ENCODE assay signal across 8 cellular contexts in the genomic region with DNA sequence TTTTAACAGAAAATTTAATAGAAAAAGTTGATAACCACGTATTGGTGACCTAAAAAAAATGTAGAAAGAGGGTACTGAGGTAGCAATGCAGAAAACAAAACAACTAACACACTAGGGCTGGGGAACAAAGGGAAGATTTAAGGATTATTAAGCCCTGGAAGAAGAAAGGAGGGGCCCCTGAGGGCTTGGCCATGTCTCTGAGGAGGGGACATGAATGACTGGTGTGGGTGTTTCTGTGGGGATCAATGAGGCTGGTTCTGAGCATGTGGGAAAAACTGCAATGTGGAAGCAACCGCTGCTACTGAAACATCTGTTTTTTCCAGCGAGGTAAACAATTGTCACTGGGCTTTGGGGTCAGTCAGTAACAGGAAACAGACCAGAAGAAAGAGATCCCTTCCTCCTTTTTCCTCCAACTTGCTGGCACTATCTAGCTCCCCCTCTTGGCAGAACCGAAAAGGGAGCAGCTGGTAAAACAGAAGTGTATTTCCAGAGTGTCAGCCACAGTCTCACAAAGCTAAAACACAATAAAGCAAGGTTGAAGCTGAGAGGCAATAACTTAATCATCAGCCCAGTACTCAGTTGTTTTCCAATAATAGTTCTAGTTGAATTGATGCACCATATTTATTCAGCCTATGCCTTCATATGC. TPM values are rescaled to one million over a fixed set of nuclear protein-coding genes. Genes with fewer than 3 reads are reported as not detected.
DNase-seq lines count a peak whose midpoint lies in the region; TF ChIP-seq lines count a peak whose summit lies in the region.

No MANE protein-coding gene starts in this region.

- TF ChIP-seq POLR2A in esophagus squamous epithelium (IDR thresholded peaks at IDR 0.05), result no peak

- no peaks in the 10 kb centered on the region for H3K79me2 ChIP-seq in OCI-LY3 (ENCODE audit: low read length)

- H3K4me2 ChIP-seq in OCI-LY3 (ENCODE audit: low read length), result no peak overlapping the region

- CTCF ChIA-PET in A673 (lab: Charles Lee), result no interaction called here

- no peak for DNase-seq in A673 (ENCODE audit: low spot score)
- peak; percentile 4 for DNase-seq in fibroblast of pulmonary artery (ENCODE audit: low read depth)
- no peak for DNase-seq in NCI-H1105 (lab: John Stamatoyannopoulos, UW)
- DNase-seq in occipital lobe (lab: John Stamatoyannopoulos, UW), result no peak
- DNase-seq in esophagus squamous epithelium (lab: John Stamatoyannopoulos, UW), result no peak
- no peak for DNase-seq in posterior vena cava (ENCODE audit: low spot score)

- H3K9ac ChIP-seq in OCI-LY3 (ENCODE audit: low read length), result no peak overlapping the region

- no TSS peak for BruUV-seq in A673 (replicated peaks; lab: Mats Ljungman, UMichigan)

- intact Hi-C loops in A673 (cut with micrococcal nuclease; ENCODE audit: unreplicated experiment) (no loop called here), esophagus squamous epithelium (cut with DNase I) (no loop called here), posterior vena cava (cut with DNase I) (no loop called here)

- no peaks in the 10 kb centered on the region for H4K20me1 ChIP-seq in OCI-LY3 (ENCODE audit: insufficient read depth, low read length)

- H3K27me3 ChIP-seq in A673 (replicated peaks; ENCODE audit: insufficient read depth, low read depth, low read length, poor library complexity), result no peaks in the 10 kb centered on the region
- no peaks in the 10 kb centered on the region for H3K27me3 ChIP-seq in OCI-LY3 (ENCODE audit: low read depth, low read length)
- no peaks in the 10 kb centered on the region for H3K27me3 ChIP-seq in esophagus squamous epithelium

- H3K4me1 ChIP-seq in A673 (ENCODE audit: insufficient read depth, low read length, poor library complexity, severe bottlenecking) (no peaks in the 10 kb centered on the region), OCI-LY3 (ENCODE audit: low read length) (no peaks in the 10 kb centered on the region), esophagus squamous epithelium (peaks cover 0 to 23% (median 0%) of the 10 kb centered on the region in 3 donors)

- POLR2A ChIA-PET in A673 (lab: Charles Lee; ENCODE audit: low non-redundant PET), result no interaction called here

- no peak overlapping the region for H2AFZ ChIP-seq in OCI-LY3 (ENCODE audit: low read depth, low read length)

- H3K9me3 ChIP-seq in A673 (ENCODE audit: low read depth, low read length, poor library complexity, severe bottlenecking) (no peaks in the 10 kb centered on the region), OCI-LY3 (ENCODE audit: insufficient read depth, low read length) (no peaks in the 10 kb centered on the region), esophagus squamous epithelium (peaks cover 0 to 18% (median 12%) of the 10 kb centered on the region in 3 donors)

- 26 to 40% methylated on average over 4 of the region's 4 CpGs for WGBS in esophagus squamous epithelium, 2 donors

- no peak overlapping the region for H3K4me3 ChIP-seq in A673 (ENCODE audit: low read depth, low read length, poor library complexity, severe bottlenecking)
- H3K4me3 ChIP-seq in OCI-LY3 (ENCODE audit: low read length), result no peak overlapping the region
- no peak overlapping the region for H3K4me3 ChIP-seq in fibroblast of pulmonary artery (replicated peaks; ENCODE audit: low read depth, low read length)
- H3K4me3 ChIP-seq in esophagus squamous epithelium, result no peak overlapping the region

- H3K27ac ChIP-seq in A673 (ENCODE audit: low read depth, low read length, poor library complexity, severe bottlenecking) (no peak overlapping the region), OCI-LY3 (ENCODE audit: low read length) (no peak overlapping the region), esophagus squamous epithelium (peak overlapping the region in 1 of 4 donors; percentile 40)

- peak; percentile 59 for TF ChIP-seq CTCF in A673 (conservative IDR thresholded peaks at IDR 0.05; ENCODE audit: low read depth, low read length)
- TF ChIP-seq CTCF in GM12874 (IDR thresholded peaks at IDR 0.05; ENCODE audit: insufficient read depth, low read depth, low read length), result peak; percentile 23; the same call in 1 of the 2 replicates
- TF ChIP-seq CTCF in OCI-LY3 (IDR thresholded peaks at IDR 0.05; ENCODE audit: low read depth, low read length), result peak; percentile 24
- TF ChIP-seq CTCF in fibroblast of pulmonary artery (IDR thresholded peaks at IDR 0.05; ENCODE audit: low read length, missing control alignments), result peak; percentile 38
- TF ChIP-seq CTCF in esophagus squamous epithelium (IDR thresholded peaks at IDR 0.05), result peak in 3 of 6 experiments; percentile 16 to 30 (median 27)

- H3K36me3 ChIP-seq in A673 (ENCODE audit: insufficient read depth, low read length, poor library complexity, severe bottlenecking) (no peaks in the 10 kb centered on the region), OCI-LY3 (replicated peaks; ENCODE audit: low read depth, low read length) (no peaks in the 10 kb centered on the region), esophagus squamous epithelium (no peaks in the 10 kb centered on the region)

RNA-seq across cellular contexts. Expression of a gene that starts 48.3 kb away (rescaled TPM):
- total RNA-seq in A673 (2021) (34.8 and 36.6 TPM in 2 replicates), occipital lobe (44.0 TPM), esophagus squamous epithelium (10 to 100 TPM; 10.3 to 18.5 (median 15.9) TPM), posterior vena cava (10 to 100 TPM; 10.6 to 17.2 TPM)

RNA-seq across cellular contexts. Expression of a gene that starts 48.7 kb away (rescaled TPM):
- total RNA-seq in A673 (2021) (651 and 675 TPM in 2 replicates), occipital lobe (271 TPM), esophagus squamous epithelium (100 to 1,000 TPM; 122 to 331 (median 226) TPM), posterior vena cava (100 to 1,000 TPM in 1 of 2 donors, 10 to 100 TPM in 1; 97.0 to 124 TPM)
